ENCODE assay signal across 1 cellular context in the genomic region with DNA sequence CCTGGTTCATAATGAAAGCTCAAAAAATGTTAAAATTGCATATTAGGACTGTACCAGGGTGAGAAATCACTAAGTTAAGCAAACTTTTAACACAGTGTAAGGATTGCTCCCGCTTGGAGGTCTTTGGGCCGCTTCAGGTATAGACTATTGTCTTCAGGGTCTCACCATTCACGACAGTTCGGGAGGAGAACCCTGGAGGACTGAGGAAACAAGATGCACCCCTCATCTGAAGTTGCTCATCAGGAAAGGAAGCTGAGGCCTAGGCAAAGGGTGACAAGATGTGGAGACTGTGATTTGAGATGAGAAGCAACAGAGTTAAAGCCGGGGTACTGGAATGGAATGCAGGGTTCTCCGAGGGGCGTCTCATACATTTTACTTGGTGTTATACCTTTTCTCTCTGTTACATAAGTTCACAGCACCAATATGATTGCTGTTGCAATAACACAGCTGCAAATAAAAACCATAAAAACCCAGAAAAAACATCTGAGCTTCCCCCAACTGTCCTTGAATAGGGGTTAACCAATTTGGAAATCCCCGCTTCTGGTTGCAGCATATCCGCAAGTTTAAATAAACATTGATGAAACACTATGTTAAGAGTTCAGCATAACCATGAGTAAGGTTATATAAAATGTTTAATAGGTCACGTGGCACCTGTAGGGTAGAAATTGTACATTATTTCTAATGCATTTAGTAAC.
A peak's percentile ranks its signal among the peaks of the same experiment; 100 is the strongest.
TF ChIP-seq lines count a peak whose summit lies in the region.

No MANE protein-coding gene starts in this region.

TF ChIP-seq in A549, 52 proteins besides CTCF, POLR2A, EP300 and RAD21 (continued from another document):
- TF ChIP-seq ELK1 (IDR thresholded peaks at IDR 0.05; ENCODE audit: low read depth, low read length) (no peak), NR3C1 (IDR thresholded peaks at IDR 0.05) (no peak), NFE2L2 (conservative IDR thresholded peaks at IDR 0.05; ENCODE audit: low read length) (no peak), HES2 (IDR thresholded peaks at IDR 0.05) (peak; percentile 71), KDM5A (IDR thresholded peaks at IDR 0.05) (no peak), SMC3 (IDR thresholded peaks at IDR 0.05) (no peak), ZFP36 (IDR thresholded peaks at IDR 0.05; ENCODE audit: borderline replicate concordance, partially characterized antibody) (no peak)
